In genomic region chr14:41925409-41925808, GRCh38 we compare ENCODE assay signal across 9 cellular contexts.
DNase-seq lines count a peak whose midpoint lies in the region; ATAC-seq and TF ChIP-seq lines count a peak whose summit lies in the region.
"Had no signal": no experiment of that assay in that cellular context is flagged by ENCODE, and none has a peak within 500 bp of the region (broad histone marks: within the 10 kb centered on the region; RNA-seq: fewer than 3 reads in every experiment).

No MANE protein-coding gene starts in this region.

- H3K4me1 ChIP-seq in SK-N-SH (ENCODE audit: control insufficient read depth in 1 of 2, insufficient read depth in 2 of 2, low read depth in 1 of 2, low read length in 1 of 2): no peaks in the 10 kb centered on the region
- no peaks in the 10 kb centered on the region for H3K4me1 ChIP-seq in prostate gland (replicated peaks)

- no peak overlapping the region for H3K4me2 ChIP-seq in SK-N-SH

- TF ChIP-seq POLR2A in prostate gland (IDR thresholded peaks at IDR 0.05): no peak

- no peak overlapping the region for H3K9ac ChIP-seq in SK-N-SH

- H4K20me1 ChIP-seq in SK-N-SH (ENCODE audit: insufficient read depth): no peaks in the 10 kb centered on the region

- H3F3A ChIP-seq in SK-N-SH (replicated peaks; ENCODE audit: insufficient read depth): no peaks in the 10 kb centered on the region

- TF ChIP-seq CTCF in SK-N-SH (IDR thresholded peaks at IDR 0.05) (0 out of 2 replicates have a peak, but pooled peaks have one; percentile 26), dorsolateral prefrontal cortex (IDR thresholded peaks at IDR 0.05 in 54 of 56, conservative IDR thresholded peaks at IDR 0.05 in 2 of 56; ENCODE audit: low read depth in 1 of 56, partially characterized antibody in 56 of 56) (peak in 41 of 56 donors; percentile 8 to 59 (median 30)), prostate gland (IDR thresholded peaks at IDR 0.05) (no peak)

- no peaks in the 10 kb centered on the region for H3K27me3 ChIP-seq in SK-N-SH (ENCODE audit: insufficient read depth)
- H3K27me3 ChIP-seq in dorsolateral prefrontal cortex: no peaks in the 10 kb centered on the region
- H3K27me3 ChIP-seq in prostate gland (replicated peaks; ENCODE audit: insufficient read depth): no peaks in the 10 kb centered on the region

- no peaks in the 10 kb centered on the region for H3K36me3 ChIP-seq in SK-N-SH (replicated peaks in 1 of 2; ENCODE audit: control insufficient read depth in 1 of 2, insufficient read depth in 2 of 2, low read length in 1 of 2)
- no peaks in the 10 kb centered on the region for H3K36me3 ChIP-seq in prostate gland

- H2AFZ ChIP-seq in SK-N-SH (ENCODE audit: low read depth): no peak overlapping the region

- 4% methylated on average over 2 of the region's 2 CpGs for WGBS in SK-N-SH (ENCODE audit: low lambda C conversion rate)
- WGBS in prostate gland: 13% methylated on average over 2 of the region's 2 CpGs

- H3K27ac ChIP-seq in SK-N-SH (ENCODE audit: low read depth in 2 of 2, low read length in 1 of 2) (no peak overlapping the region), dorsolateral prefrontal cortex (no peak overlapping the region), prostate gland (no peak overlapping the region)

- H3K9me2 ChIP-seq in SK-N-SH: no peaks in the 10 kb centered on the region

- no peaks in the 10 kb centered on the region for H3K79me2 ChIP-seq in SK-N-SH (ENCODE audit: insufficient read depth)

- H3K9me3 ChIP-seq in SK-N-SH (no peaks in the 10 kb centered on the region), prostate gland (no peaks in the 10 kb centered on the region)

- no peak overlapping the region for H3K4me3 ChIP-seq in SK-N-SH (ENCODE audit: low read depth in 2 of 2, low read length in 1 of 2)
- no peak overlapping the region for H3K4me3 ChIP-seq in dorsolateral prefrontal cortex
- H3K4me3 ChIP-seq in prostate gland: no peak overlapping the region

- no peak for TF ChIP-seq RAD21 in SK-N-SH (IDR thresholded peaks at IDR 0.05; ENCODE audit: low read length)

- intact Hi-C loops in dorsolateral prefrontal cortex (cut with DNase I): no loop called here
- intact Hi-C loops in prostate gland (cut with DNase I): no loop called here

- ATAC-seq in SK-N-SH treated with all-trans-retinoic acid at 6 μM for 48 hours: no peak
- no peak for ATAC-seq in GM19395 (IDR thresholded peaks at IDR 0.05; ENCODE audit: unreplicated experiment)

- POLR2A ChIA-PET in SK-N-SH (lab: Yijun Ruan, JAX): no interaction called here

- DNase-seq in SK-N-SH: no peak
- DNase-seq in NCI-H524 (lab: John Stamatoyannopoulos, UW): peak; percentile 53 to 89
- DNase-seq in dorsolateral prefrontal cortex: no peak
- peak; percentile 49 for DNase-seq in superior temporal gyrus (ENCODE audit: extremely low spot score)
- no peak for DNase-seq in prostate gland (ENCODE audit: low spot score)
- no peak for DNase-seq in UCSD-AML1 (lab: John Stamatoyannopoulos, UW; ENCODE audit: unreplicated experiment)
- DNase-seq: C1 segment of cervical spinal cord had no signal

- CTCF ChIA-PET in SK-N-SH (lab: Yijun Ruan, JAX): no interaction called here

- TF ChIP-seq EP300 in SK-N-SH (IDR thresholded peaks at IDR 0.05; ENCODE audit: borderline replicate concordance in 1 of 2, low read depth in 1 of 2, low read length in 1 of 2): no peak

TF ChIP-seq in SK-N-SH, 30 proteins besides CTCF, POLR2A, EP300 and RAD21:
- no peak for TF ChIP-seq MEF2A (IDR thresholded peaks at IDR 0.05; ENCODE audit: borderline replicate concordance, low read depth)
- TF ChIP-seq USF1 (IDR thresholded peaks at IDR 0.05; ENCODE audit: borderline replicate concordance, low read depth): no peak
- TF ChIP-seq PBX3 (IDR thresholded peaks at IDR 0.05): no peak
- TF ChIP-seq FOSL2 (IDR thresholded peaks at IDR 0.05; ENCODE audit: borderline replicate concordance, low read depth): no peak

TF ChIP-seq in SK-N-SH treated with all-trans-retinoic acid at 6 μM for 48 hours, 23 proteins besides CTCF, POLR2A, EP300 and RAD21:
- TF ChIP-seq CSRNP3 (CRISPR knock-in tag; IDR thresholded peaks at IDR 0.05) (no peak), PATZ1 (CRISPR knock-in tag; IDR thresholded peaks at IDR 0.05; ENCODE audit: borderline replicate concordance) (no peak), OSR1 (CRISPR knock-in tag; IDR thresholded peaks at IDR 0.05) (no peak), RARB (CRISPR knock-in tag; IDR thresholded peaks at IDR 0.05) (no peak), ARNTL (CRISPR knock-in tag; IDR thresholded peaks at IDR 0.05; ENCODE audit: borderline replicate concordance, low read depth) (no peak), ZC3H10 (CRISPR knock-in tag; IDR thresholded peaks at IDR 0.05) (no peak), ZFP3 (CRISPR knock-in tag; IDR thresholded peaks at IDR 0.05) (no peak), ZNF565 (CRISPR knock-in tag; conservative IDR thresholded peaks at IDR 0.05; ENCODE audit: low read depth) (no peak), TCF4 (CRISPR knock-in tag; IDR thresholded peaks at IDR 0.05; ENCODE audit: borderline replicate concordance) (no peak), TOX (CRISPR knock-in tag; IDR thresholded peaks at IDR 0.05; ENCODE audit: borderline replicate concordance) (no peak)
- TF ChIP-seq, protein P1, sequence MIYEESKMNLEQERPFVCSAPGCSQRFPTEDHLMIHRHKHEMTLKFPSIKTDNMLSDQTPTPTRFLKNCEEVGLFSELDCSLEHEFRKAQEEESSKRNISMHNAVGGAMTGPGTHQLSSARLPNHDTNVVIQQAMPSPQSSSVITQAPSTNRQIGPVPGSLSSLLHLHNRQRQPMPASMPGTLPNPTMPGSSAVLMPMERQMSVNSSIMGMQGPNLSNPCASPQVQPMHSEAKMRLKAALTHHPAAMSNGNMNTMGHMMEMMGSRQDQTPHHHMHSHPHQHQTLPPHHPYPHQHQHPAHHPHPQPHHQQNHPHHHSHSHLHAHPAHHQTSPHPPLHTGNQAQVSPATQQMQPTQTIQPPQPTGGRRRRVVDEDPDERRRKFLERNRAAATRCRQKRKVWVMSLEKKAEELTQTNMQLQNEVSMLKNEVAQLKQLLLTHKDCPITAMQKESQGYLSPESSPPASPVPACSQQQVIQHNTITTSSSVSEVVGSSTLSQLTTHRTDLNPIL (CRISPR knock-in tag; IDR thresholded peaks at IDR 0.05; ENCODE audit: low read depth): no peak

Comparison
In these comparisons a context has a peak if more than half of its experiments do, and no peak if none do; other contexts are left out.
1. DNase-seq: peak in NCI-H524 (2 of 2) and superior temporal gyrus (single experiment); none in SK-N-SH (single experiment), dorsolateral prefrontal cortex (0 of 10), prostate gland (single experiment) and UCSD-AML1 (single experiment).
2. CTCF ChIP-seq: peak in SK-N-SH (single experiment) and dorsolateral prefrontal cortex (41 of 56); none in prostate gland (0 of 4).